Comparison of ENCODE assay signal across 1 cellular context in genomic region chr5:140296289-140296688, GRCh38.
TF ChIP-seq lines count a peak whose summit lies in the region.

No MANE protein-coding gene starts in this region.

TF ChIP-seq in HepG2, 621 proteins besides CTCF, POLR2A, EP300 and RAD21:
- TF ChIP-seq ZNF317 (CRISPR knock-in tag; IDR thresholded peaks at IDR 0.05) (no peak), HCFC1 (IDR thresholded peaks at IDR 0.05; ENCODE audit: low read depth, low read length) (no peak), ZMYM3 (CRISPR knock-in tag; IDR thresholded peaks at IDR 0.05) (no peak), MXD4 (CRISPR knock-in tag; IDR thresholded peaks at IDR 0.05) (no peak), GATA4 (IDR thresholded peaks at IDR 0.05; ENCODE audit: borderline replicate concordance, low read depth) (no peak), NR0B2 (CRISPR knock-in tag; IDR thresholded peaks at IDR 0.05) (no peak), ZNF678 (CRISPR knock-in tag; IDR thresholded peaks at IDR 0.05) (no peak), NFIC (IDR thresholded peaks at IDR 0.05; ENCODE audit: low read length) (no peak), ZSCAN31 (CRISPR knock-in tag; IDR thresholded peaks at IDR 0.05; ENCODE audit: low read depth) (no peak), U2AF1 (optimal IDR thresholded peaks at IDR 0.05; ENCODE audit: low read depth, low read length) (no peak), IRF2 (CRISPR knock-in tag; IDR thresholded peaks at IDR 0.05) (no peak)
- TF ChIP-seq, protein P1, sequence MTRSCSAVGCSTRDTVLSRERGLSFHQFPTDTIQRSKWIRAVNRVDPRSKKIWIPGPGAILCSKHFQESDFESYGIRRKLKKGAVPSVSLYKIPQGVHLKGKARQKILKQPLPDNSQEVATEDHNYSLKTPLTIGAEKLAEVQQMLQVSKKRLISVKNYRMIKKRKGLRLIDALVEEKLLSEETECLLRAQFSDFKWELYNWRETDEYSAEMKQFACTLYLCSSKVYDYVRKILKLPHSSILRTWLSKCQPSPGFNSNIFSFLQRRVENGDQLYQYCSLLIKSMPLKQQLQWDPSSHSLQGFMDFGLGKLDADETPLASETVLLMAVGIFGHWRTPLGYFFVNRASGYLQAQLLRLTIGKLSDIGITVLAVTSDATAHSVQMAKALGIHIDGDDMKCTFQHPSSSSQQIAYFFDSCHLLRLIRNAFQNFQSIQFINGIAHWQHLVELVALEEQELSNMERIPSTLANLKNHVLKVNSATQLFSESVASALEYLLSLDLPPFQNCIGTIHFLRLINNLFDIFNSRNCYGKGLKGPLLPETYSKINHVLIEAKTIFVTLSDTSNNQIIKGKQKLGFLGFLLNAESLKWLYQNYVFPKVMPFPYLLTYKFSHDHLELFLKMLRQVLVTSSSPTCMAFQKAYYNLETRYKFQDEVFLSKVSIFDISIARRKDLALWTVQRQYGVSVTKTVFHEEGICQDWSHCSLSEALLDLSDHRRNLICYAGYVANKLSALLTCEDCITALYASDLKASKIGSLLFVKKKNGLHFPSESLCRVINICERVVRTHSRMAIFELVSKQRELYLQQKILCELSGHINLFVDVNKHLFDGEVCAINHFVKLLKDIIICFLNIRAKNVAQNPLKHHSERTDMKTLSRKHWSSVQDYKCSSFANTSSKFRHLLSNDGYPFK (CRISPR knock-in tag; IDR thresholded peaks at IDR 0.05; ENCODE audit: borderline replicate concordance), result no peak
TF ChIP-seq in HepG2: peak in this region for 0.
